9 cellular contexts compared by ENCODE assay signal in the genomic region with DNA sequence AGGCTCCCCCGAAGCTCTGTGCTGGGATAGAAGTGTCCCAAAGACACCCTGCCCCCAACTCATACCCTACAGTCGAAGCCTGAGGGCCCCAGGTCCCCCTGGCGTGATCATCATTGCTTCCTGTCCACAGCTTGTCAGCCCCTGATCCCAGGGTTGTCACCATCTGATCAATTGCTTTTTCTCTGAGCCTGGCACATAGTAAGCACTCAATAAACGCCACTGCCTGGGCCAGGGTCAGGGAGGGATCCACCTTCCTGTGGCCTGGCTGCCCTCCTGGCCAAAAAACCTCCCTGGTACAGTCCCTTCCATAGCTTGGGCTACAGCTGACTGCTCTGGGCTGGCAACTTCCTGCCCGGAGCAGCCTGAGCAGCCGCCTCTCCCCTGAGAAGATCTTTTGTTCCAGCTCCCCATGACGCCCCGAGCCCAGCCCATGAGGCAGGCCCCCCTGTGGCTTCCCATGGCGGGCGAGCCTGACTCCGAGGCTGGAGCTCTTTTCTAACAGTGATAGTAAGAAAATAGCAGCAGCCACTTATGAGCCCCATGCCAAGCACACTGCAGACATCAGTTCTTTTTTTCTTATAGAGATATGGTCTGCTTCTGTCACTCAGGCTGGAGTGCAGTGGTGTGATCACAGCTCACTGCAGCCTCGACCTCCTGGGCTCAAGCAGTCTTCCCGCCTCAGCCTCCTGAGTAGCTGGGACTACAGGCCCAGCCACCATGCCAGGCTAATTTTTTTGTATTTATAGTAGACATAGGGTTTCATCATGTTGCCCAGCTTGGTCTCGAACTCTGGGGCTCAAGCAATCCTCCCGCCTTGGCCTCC. TPM values are rescaled to one million over a fixed set of nuclear protein-coding genes. Genes with fewer than 3 reads are reported as not detected.
DNase-seq lines count a peak whose midpoint lies in the region; ATAC-seq, FAIRE-seq and TF ChIP-seq lines count a peak whose summit lies in the region.
"Had no signal": no experiment of that assay in that cellular context is flagged by ENCODE, and none has a peak within 500 bp of the region (broad histone marks: within the 10 kb centered on the region; RNA-seq: fewer than 3 reads in every experiment).

No MANE protein-coding gene starts in this region.

- in situ Hi-C loops in Panc1 (cut with HindIII; ENCODE audit: low pct_unique_long_range_greater_than_20kb, low sequenced_read_pairs): no loop called here

- H3K27ac ChIP-seq in Panc1 (ENCODE audit: low read length) (peak overlapping the region; percentile 95), endothelial cell of umbilical vein (ENCODE audit: insufficient read depth, low read depth, low read length) (peak overlapping the region; percentile 87)

- H3K4me1 ChIP-seq in ES-I3 (ENCODE audit: insufficient read depth, low read length) (peaks cover 74% of the 10 kb centered on the region), Panc1 (ENCODE audit: control insufficient read depth, insufficient read depth, low read length) (peaks cover 73% of the 10 kb centered on the region), endothelial cell of umbilical vein (ENCODE audit: control insufficient read depth, extremely low read depth, insufficient read depth, low read length) (peaks cover 71% of the 10 kb centered on the region)

- H3K9ac ChIP-seq in ES-I3 (ENCODE audit: low read depth, low read length): peak overlapping the region; percentile 14; the same call in 1 of the 2 replicates
- peak overlapping the region; percentile 4 for H3K9ac ChIP-seq in endothelial cell of umbilical vein (replicated peaks; ENCODE audit: extremely low read depth, insufficient read depth, low read length)

- ATAC-seq in Panc1: peak; percentile 17

- H3K4me2 ChIP-seq in endothelial cell of umbilical vein (ENCODE audit: insufficient read depth, low read length): peak overlapping the region; percentile 4

- H3K4me3 ChIP-seq in Panc1 (ENCODE audit: low read depth in 2 of 2, low read length in 2 of 2) (peak overlapping the region in 1 of 2 experiments; percentile 11; a peak in 1 of 4 replicates), endothelial cell of umbilical vein (replicated peaks in 1 of 3; ENCODE audit: insufficient read depth in 1 of 3, low read depth in 1 of 3, low read length in 3 of 3) (no peak overlapping the region), lower leg skin (ENCODE audit: low read depth, poor library complexity, severe bottlenecking) (no peak overlapping the region), MG63 (no peak overlapping the region)

- WGBS in lower leg skin, 2 donors: 52 to 65% methylated on average over 14 to 15 of the region's 15 CpGs

- intact Hi-C loops in Panc1 (cut with micrococcal nuclease; ENCODE audit: unreplicated experiment) (no loop called here), endothelial cell of umbilical vein (cut with micrococcal nuclease) (no loop called here), lower leg skin (cut with DNase I; ENCODE audit: low total_unique reads) (no loop called here)

- H3K79me2 ChIP-seq in endothelial cell of umbilical vein (ENCODE audit: control insufficient read depth, insufficient read depth, low read length): peaks cover 98% of the 10 kb centered on the region

- H3K9me1 ChIP-seq in endothelial cell of umbilical vein (replicated peaks; ENCODE audit: control insufficient read depth, extremely low read depth, insufficient read depth, low read length): no peaks in the 10 kb centered on the region

- TF ChIP-seq POLR2A in endothelial cell of umbilical vein (IDR thresholded peaks at IDR 0.05; ENCODE audit: low read depth, low read length): no peak
- no peak for TF ChIP-seq POLR2A in lower leg skin (IDR thresholded peaks at IDR 0.05)

- no peak overlapping the region for H2AFZ ChIP-seq in endothelial cell of umbilical vein (ENCODE audit: low read depth, low read length)

- TF ChIP-seq CTCF in Panc1 (IDR thresholded peaks at IDR 0.05): no peak
- no peak for TF ChIP-seq CTCF in endothelial cell of umbilical vein (IDR thresholded peaks at IDR 0.05; ENCODE audit: extremely low read depth in 1 of 2, insufficient read depth in 1 of 2, low read depth in 1 of 2, low read length in 2 of 2)
- no peak for TF ChIP-seq CTCF in lower leg skin (IDR thresholded peaks at IDR 0.05)

- no peaks in the 10 kb centered on the region for H3K27me3 ChIP-seq in Panc1 (ENCODE audit: control insufficient read depth, insufficient read depth, low read length)
- no peaks in the 10 kb centered on the region for H3K27me3 ChIP-seq in endothelial cell of umbilical vein (ENCODE audit: control insufficient read depth in 2 of 2, insufficient read depth in 2 of 2, low read length in 2 of 2)
- no peaks in the 10 kb centered on the region for H3K27me3 ChIP-seq in MG63

- peaks cover 3% of the 10 kb centered on the region for H4K20me1 ChIP-seq in endothelial cell of umbilical vein (replicated peaks; ENCODE audit: control insufficient read depth, extremely low read depth, insufficient read depth, low read length)

- CTCF ChIA-PET in Panc1 (lab: Charles Lee) (interaction anchor here (1.2 kb wide), 1 partner anchor 39 kb away, joined by 3 read pairs; no protein-coding TSS in a partner anchor), endothelial cell of umbilical vein (lab: Charles Lee) (interaction anchor here (0.7 to 7.7 kb wide), 10 partner anchors 9 to 81 kb away, joined by 3 to 101 read pairs (median 5); no protein-coding TSS in a partner anchor)

- POLR2A ChIA-PET in Panc1 (lab: Charles Lee): interaction anchor here (0.5 kb wide), 1 partner anchor 230 kb away, joined by 15 read pairs; no protein-coding TSS in a partner anchor
- POLR2A ChIA-PET in endothelial cell of umbilical vein (lab: Charles Lee): interaction anchor here (0.9 to 1.2 kb wide), 3 partner anchors 9 to 39 kb away, joined by 3 to 7 read pairs (median 3); no protein-coding TSS in a partner anchor

- FAIRE-seq in endothelial cell of umbilical vein (lab: Jason Lieb, UNC): peak; percentile 42

- BruUV-seq in Panc1 (replicated peaks; lab: Mats Ljungman, UMichigan) (no TSS peak), endothelial cell of umbilical vein (replicated peaks; lab: Mats Ljungman, UMichigan) (no TSS peak)

- H3K9me3 ChIP-seq in ES-I3 (ENCODE audit: control insufficient read depth, insufficient read depth, low read length) (no peaks in the 10 kb centered on the region), Panc1 (ENCODE audit: control insufficient read depth, insufficient read depth, low read depth, low read length) (no peaks in the 10 kb centered on the region), endothelial cell of umbilical vein (replicated peaks; ENCODE audit: control insufficient read depth, insufficient read depth, low read length) (no peaks in the 10 kb centered on the region), MG63 (no peaks in the 10 kb centered on the region)

- H3K36me3 ChIP-seq in ES-I3 (ENCODE audit: insufficient read depth, low read length) (peaks cover 2% of the 10 kb centered on the region; the same call in 1 of the 2 replicates), Panc1 (ENCODE audit: control insufficient read depth, insufficient read depth, low read length) (no peaks in the 10 kb centered on the region), endothelial cell of umbilical vein (ENCODE audit: control insufficient read depth in 2 of 2, extremely low read depth in 1 of 2, insufficient read depth in 2 of 2, low read length in 2 of 2) (peaks cover 0 to 3% of the 10 kb centered on the region in 2 experiments), MG63 (peaks cover 11% of the 10 kb centered on the region)

- dilution Hi-C loops in endothelial cell of umbilical vein (cut with MboI; ENCODE audit: extremely low pct_ligation_motif_present, low sequenced_read_pairs): no loop called here

- DNase-seq in Panc1 (ENCODE audit: low read depth, low spot score) (no peak), endothelial cell of umbilical vein (ENCODE audit: low read depth, low spot score) (peak; percentile 51), nucleus accumbens (lab: John Stamatoyannopoulos, UW) (peak in 41 of 56 donors; percentile 10 to 68 (median 39)), lower leg skin (ENCODE audit: low spot score in 2 of 2) (no peak), AML-193 (lab: John Stamatoyannopoulos, UW) (no peak), GOT3 (lab: John Stamatoyannopoulos, UW) (no peak), MG63 (no peak)
- DNase-seq: HCEC 1CT had no signal

TF ChIP-seq in endothelial cell of umbilical vein, 7 proteins besides CTCF, POLR2A, EP300 and RAD21:
- TF ChIP-seq EZH2 (IDR thresholded peaks at IDR 0.05; ENCODE audit: borderline replicate concordance, low read depth, low read length, severe bottlenecking): no peak
- TF ChIP-seq POLR2AphosphoS5 (IDR thresholded peaks at IDR 0.05; ENCODE audit: insufficient read depth, low read depth, low read length): peak; percentile 5
TF ChIP-seq in endothelial cell of umbilical vein: peak in this region for 1.

RNA-seq across cellular contexts. Expression of a gene that starts 6.5 kb away (rescaled TPM):
- total RNA-seq in Panc1 (2021; ENCODE audit: unreplicated experiment): 39.6 TPM
- 25.5 TPM for polyA plus RNA-seq in Panc1 (2012; ENCODE audit: insufficient read length)
- 97.9 and 111 TPM in 2 replicates for total RNA-seq in endothelial cell of umbilical vein
- 63.1 and 69.7 TPM in 2 replicates for polyA plus RNA-seq in endothelial cell of umbilical vein
- polyA plus RNA-seq in endothelial cell of umbilical vein (2011; cell fraction: cytosol; rRNA removed): 74.6 and 75.9 TPM in 2 replicates
- polyA plus RNA-seq in endothelial cell of umbilical vein (2011; cell fraction: nucleus; rRNA removed): 53.9 and 63.7 TPM in 2 replicates
- polyA plus RNA-seq in endothelial cell of umbilical vein (2012): 51.2 and 67.6 TPM in 2 replicates
- polyA minus RNA-seq in endothelial cell of umbilical vein: 59.8 and 60.1 TPM in 2 replicates
- polyA minus RNA-seq in endothelial cell of umbilical vein (2011; cell fraction: cytosol; rRNA and poly(A)+ RNA removed): 3.2 TPM
- polyA minus RNA-seq in endothelial cell of umbilical vein (2011; cell fraction: nucleus; rRNA and poly(A)+ RNA removed): 27.6 and 29.2 TPM in 2 replicates
- total RNA-seq in lower leg skin: 10 to 100 TPM in 1 of 4 donors, 1 to 10 TPM in 3; 6.5 to 16.1 (median 8.2) TPM
- 12.8 and 15.8 TPM in 2 replicates for total RNA-seq in MG63 (2014; rRNA removed; shearing (Covaris generic); ENCODE audit: low replicate concordance)

RNA-seq across cellular contexts. Expression of a gene that starts 43.3 kb away (rescaled TPM):
- total RNA-seq in Panc1 (2021; ENCODE audit: unreplicated experiment): 16.3 TPM
- polyA plus RNA-seq in Panc1 (2012; ENCODE audit: insufficient read length): 15.3 TPM
- 12.9 and 20.0 TPM in 2 replicates for total RNA-seq in endothelial cell of umbilical vein
- 10.6 and 12.8 TPM in 2 replicates for polyA plus RNA-seq in endothelial cell of umbilical vein
- 7.5 and 11.3 TPM in 2 replicates for polyA plus RNA-seq in endothelial cell of umbilical vein (2011; cell fraction: cytosol; rRNA removed)
- polyA plus RNA-seq in endothelial cell of umbilical vein (2011; cell fraction: nucleus; rRNA removed): 10.4 and 13.9 TPM in 2 replicates
- polyA plus RNA-seq in endothelial cell of umbilical vein (2012): 12.6 and 16.8 TPM in 2 replicates
- 4.4 and 6.7 TPM in 2 replicates for polyA minus RNA-seq in endothelial cell of umbilical vein
- polyA minus RNA-seq in endothelial cell of umbilical vein (2011; cell fraction: cytosol; rRNA and poly(A)+ RNA removed): 1.8 TPM
- polyA minus RNA-seq in endothelial cell of umbilical vein (2011; cell fraction: nucleus; rRNA and poly(A)+ RNA removed): 2.5 and 6.5 TPM in 2 replicates
- 10 to 100 TPM; 18.6 to 37.3 (median 25.1) TPM for total RNA-seq in lower leg skin
- 11.2 and 12.6 TPM in 2 replicates for total RNA-seq in MG63 (2014; rRNA removed; shearing (Covaris generic); ENCODE audit: low replicate concordance)

Comparison
In these comparisons a context has a peak if more than half of its experiments do, and no peak if none do; other contexts are left out.
1. DNase-seq: peak in endothelial cell of umbilical vein (single experiment) and nucleus accumbens (41 of 56); none in Panc1 (single experiment), lower leg skin (0 of 2), AML-193 (0 of 2), GOT3 (single experiment) and MG63 (single experiment).